Comparison of ENCODE assay signal across 11 cellular contexts in genomic region chr15:63938486-63939061, GRCh38.
DNase-seq lines count a peak whose midpoint lies in the region; ATAC-seq and TF ChIP-seq lines count a peak whose summit lies in the region.
"Had no signal": no experiment of that assay in that cellular context is flagged by ENCODE, and none has a peak within 500 bp of the region (broad histone marks: within the 10 kb centered on the region; RNA-seq: fewer than 3 reads in every experiment).

No MANE protein-coding gene starts in this region.

- H3K4me3 ChIP-seq in smooth muscle cell (no peak overlapping the region), hepatocyte (no peak overlapping the region)
- H3K4me3 ChIP-seq: lung had no signal

- no peak overlapping the region for H2AFZ ChIP-seq in smooth muscle cell (ENCODE audit: low read depth)
- H2AFZ ChIP-seq in hepatocyte: no peak overlapping the region

- H3K36me3 ChIP-seq in smooth muscle cell (ENCODE audit: low read depth): no peaks in the 10 kb centered on the region
- H3K36me3 ChIP-seq in hepatocyte (replicated peaks; ENCODE audit: insufficient read depth, low read depth): no peaks in the 10 kb centered on the region

- peak overlapping the region; percentile 89 for H3K27ac Mint-ChIP-seq in T-helper 17 cell
- H3K27ac Mint-ChIP-seq in endothelial cell (ENCODE audit: unreplicated experiment): peak overlapping the region; percentile 93

- H3K9me3 ChIP-seq in T-helper 17 cell (ENCODE audit: control insufficient read depth, low read length, poor library complexity, severe bottlenecking): no peaks in the 10 kb centered on the region
- H3K9me3 ChIP-seq in smooth muscle cell (replicated peaks; ENCODE audit: low read depth): no peaks in the 10 kb centered on the region
- H3K9me3 ChIP-seq in hepatocyte (ENCODE audit: low read depth): no peaks in the 10 kb centered on the region
- H3K9me3 ChIP-seq: SK-N-SH had no signal

- TF ChIP-seq CTCF in endothelial cell (IDR thresholded peaks at IDR 0.05; ENCODE audit: unreplicated experiment): no peak
- no peak for TF ChIP-seq CTCF in smooth muscle cell (IDR thresholded peaks at IDR 0.05; ENCODE audit: borderline replicate concordance, insufficient read depth, poor library complexity, severe bottlenecking)
- TF ChIP-seq CTCF in hepatocyte (IDR thresholded peaks at IDR 0.05; ENCODE audit: poor library complexity): no peak

- no peaks in the 10 kb centered on the region for H3K4me1 ChIP-seq in smooth muscle cell (ENCODE audit: low read depth)
- H3K4me1 ChIP-seq in hepatocyte (ENCODE audit: insufficient read depth): no peaks in the 10 kb centered on the region

- no peak overlapping the region for H3K27ac ChIP-seq in smooth muscle cell (ENCODE audit: low read depth)
- H3K27ac ChIP-seq in hepatocyte: no peak overlapping the region

- H3K27me3 ChIP-seq in smooth muscle cell (ENCODE audit: low read depth) (no peaks in the 10 kb centered on the region), hepatocyte (no peaks in the 10 kb centered on the region)

- H3K9me2 ChIP-seq in hepatocyte (replicated peaks; ENCODE audit: insufficient read depth): no peaks in the 10 kb centered on the region
- H3K9me2 ChIP-seq: SK-N-SH had no signal

- peak; percentile 30 for DNase-seq in EL
- DNase-seq in T-helper 17 cell: no peak
- no peak for DNase-seq in endothelial cell (ENCODE audit: low spot score)
- no peak for DNase-seq in smooth muscle cell (lab: John Stamatoyannopoulos, UW; ENCODE audit: unreplicated experiment)
- DNase-seq in midbrain (lab: John Stamatoyannopoulos, UW): no peak
- DNase-seq in activated gamma-delta T cell (lab: John Stamatoyannopoulos, UW): no peak
- DNase-seq in effector CD4-positive, alpha-beta T cell: no peak
- no peak for DNase-seq in hepatocyte (ENCODE audit: low spot score)
- DNase-seq: amniotic stem cell, SK-N-SH had no signal

- H3K9me3 Mint-ChIP-seq in endothelial cell (ENCODE audit: unreplicated experiment): no peaks in the 10 kb centered on the region

- no peaks in the 10 kb centered on the region for H3F3A ChIP-seq in smooth muscle cell (ENCODE audit: low read depth)

- H3K4me3 Mint-ChIP-seq in T-helper 17 cell (peak overlapping the region; percentile 76), endothelial cell (ENCODE audit: unreplicated experiment) (no peak overlapping the region)

- H3K79me2 ChIP-seq in smooth muscle cell (ENCODE audit: low read depth): no peaks in the 10 kb centered on the region
- H3K79me2 ChIP-seq in hepatocyte: no peaks in the 10 kb centered on the region

- no peak overlapping the region for H3K9ac ChIP-seq in smooth muscle cell (ENCODE audit: low read depth)
- H3K9ac ChIP-seq: SK-N-SH had no signal

- H3K4me1 Mint-ChIP-seq in T-helper 17 cell: peaks cover 29% of the 10 kb centered on the region
- peaks cover 36% of the 10 kb centered on the region for H3K4me1 Mint-ChIP-seq in endothelial cell (ENCODE audit: unreplicated experiment)

- 90% methylated on average over 6 of the region's 6 CpGs for WGBS in smooth muscle cell (ENCODE audit: low lambda C conversion rate)
- WGBS in hepatocyte (ENCODE audit: low lambda C conversion rate, missing lambda C conversion rate): 96% methylated on average over 6 of the region's 6 CpGs

- H3K4me2 ChIP-seq in smooth muscle cell: peak overlapping the region; percentile 6
- no peak overlapping the region for H3K4me2 ChIP-seq in hepatocyte
- H3K4me2 ChIP-seq: SK-N-SH had no signal

- no peaks in the 10 kb centered on the region for H3K27me3 Mint-ChIP-seq in T-helper 17 cell
- H3K27me3 Mint-ChIP-seq in endothelial cell (ENCODE audit: unreplicated experiment): peaks cover 6% of the 10 kb centered on the region

- H4K20me1 ChIP-seq in smooth muscle cell (ENCODE audit: low read depth): no peaks in the 10 kb centered on the region
- no peaks in the 10 kb centered on the region for H4K20me1 ChIP-seq in hepatocyte (ENCODE audit: insufficient read depth, poor library complexity, severe bottlenecking)

- no peaks in the 10 kb centered on the region for H3K36me3 Mint-ChIP-seq in T-helper 17 cell (ENCODE audit: low read depth)
- no peaks in the 10 kb centered on the region for H3K36me3 Mint-ChIP-seq in endothelial cell (ENCODE audit: low read depth, unreplicated experiment)

- no peak for ATAC-seq in T-helper 17 cell
